Comparison of ENCODE assay signal across 16 cellular contexts in the genomic region with DNA sequence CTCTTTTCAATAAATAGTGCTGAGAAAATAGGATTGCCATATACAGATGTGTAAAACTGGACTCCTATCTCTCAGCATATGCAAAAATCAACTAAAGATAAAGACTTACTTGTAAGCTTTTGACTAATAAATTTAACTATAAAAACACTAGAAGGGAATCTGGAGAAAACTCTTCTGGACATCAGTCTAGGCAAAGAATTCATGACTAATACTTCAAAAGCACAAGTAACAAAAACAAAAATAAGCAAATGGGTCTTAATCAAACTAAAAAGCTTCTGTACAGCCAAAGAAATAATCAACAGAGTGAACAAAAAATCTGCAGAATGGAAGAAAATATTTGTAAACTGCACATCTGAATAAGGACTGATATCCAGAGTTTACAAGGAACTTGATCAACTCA.
DNase-seq lines count a peak whose midpoint lies in the region; TF ChIP-seq lines count a peak whose summit lies in the region.
"Had no signal": no experiment of that assay in that cellular context is flagged by ENCODE, and none has a peak within 500 bp of the region (broad histone marks: within the 10 kb centered on the region; RNA-seq: fewer than 3 reads in every experiment).

No MANE protein-coding gene starts in this region.

- no peak overlapping the region for H3K4me2 ChIP-seq in mesenchymal stem cell (ENCODE audit: low read length, poor library complexity, severe bottlenecking)
- H3K4me2 ChIP-seq: GM23338 had no signal

- H3K14ac ChIP-seq in mesenchymal stem cell (ENCODE audit: low read length in 2 of 2) = no peak overlapping the region

- H3K18ac ChIP-seq in mesenchymal stem cell (ENCODE audit: low read depth in 1 of 2, low read length in 2 of 2) = no peak overlapping the region

- H2BK12ac ChIP-seq in mesenchymal stem cell (ENCODE audit: low read length in 2 of 2) = no peak overlapping the region

- H3K9ac ChIP-seq in adipocyte (ENCODE audit: low read length) = no peak overlapping the region
- H3K9ac ChIP-seq in mesenchymal stem cell (ENCODE audit: low read length) = no peak overlapping the region

- H3K23ac ChIP-seq in mesenchymal stem cell (ENCODE audit: low read length in 2 of 2) = no peak overlapping the region

- no peak overlapping the region for H3K4me3 Mint-ChIP-seq in HFFc6
- H3K4me3 Mint-ChIP-seq: CD4-positive, alpha-beta memory T cell; GM23338 had no signal

- no peak overlapping the region for H3K27ac ChIP-seq in mesenchymal stem cell (ENCODE audit: low read length, poor library complexity, severe bottlenecking)
- H3K27ac ChIP-seq: C4-2B, HL-60 had no signal

- no peak overlapping the region for H4K91ac ChIP-seq in mesenchymal stem cell (ENCODE audit: low read length)

- no peak overlapping the region for H2AFZ ChIP-seq in mesenchymal stem cell (ENCODE audit: low read depth, low read length)
- H2AFZ ChIP-seq: GM23338 had no signal

- no peak overlapping the region for H4K8ac ChIP-seq in mesenchymal stem cell (ENCODE audit: low read length)

- H2BK5ac ChIP-seq in mesenchymal stem cell (ENCODE audit: low read depth, low read length, poor library complexity, severe bottlenecking) = no peak overlapping the region

- no peaks in the 10 kb centered on the region for H3K4me1 ChIP-seq in adipocyte (ENCODE audit: control insufficient read depth, insufficient read depth, low read length)
- H3K4me1 ChIP-seq in mesenchymal stem cell (ENCODE audit: control insufficient read depth, insufficient read depth, low read depth, low read length) = no peaks in the 10 kb centered on the region
- H3K4me1 ChIP-seq: BE2C had no signal

- H3K27me3 ChIP-seq in adipocyte (replicated peaks; ENCODE audit: control insufficient read depth, insufficient read depth, low read length) (no peaks in the 10 kb centered on the region), mesenchymal stem cell (ENCODE audit: control insufficient read depth in 1 of 2, insufficient read depth in 1 of 2, low read length in 2 of 2) (no peaks in the 10 kb centered on the region)
- H3K27me3 ChIP-seq: BE2C had no signal

- H3K4ac ChIP-seq in mesenchymal stem cell (ENCODE audit: low read depth in 1 of 2, low read length in 2 of 2) = no peak overlapping the region

- H2AK5ac ChIP-seq in mesenchymal stem cell (ENCODE audit: low read length, severe bottlenecking) = no peak overlapping the region

- no peaks in the 10 kb centered on the region for H3K36me3 Mint-ChIP-seq in HFFc6 (ENCODE audit: low read depth)
- H3K36me3 Mint-ChIP-seq: CD4-positive, alpha-beta memory T cell had no signal

- TF ChIP-seq CTCF in HFFc6 (IDR thresholded peaks at IDR 0.05) = no peak

- no peak overlapping the region for H3K27ac Mint-ChIP-seq in HFFc6
- H3K27ac Mint-ChIP-seq: CD4-positive, alpha-beta memory T cell had no signal

- DNase-seq in HFFc6 (peak; percentile 2), adipocyte (ENCODE audit: low read depth) (peak; percentile 5), mesenchymal stem cell (peak; percentile 7), SHP77 (lab: John Stamatoyannopoulos, UW) (no peak), HK-2 (ENCODE audit: unreplicated experiment) (no peak)
- no peak for DNase-seq in activated naive CD4-positive, alpha-beta T cell treated with Interleukin-2 at 50 U/mL for 16 hours
- DNase-seq: ACHN; BE2C; CD4-positive, alpha-beta memory T cell; DMS153; DMS79; GF-D8 had no signal

- H3K9me3 Mint-ChIP-seq in HFFc6 = peaks cover 4% of the 10 kb centered on the region; the same call in 1 of the 2 replicates
- H3K9me3 Mint-ChIP-seq: GM23338 had no signal

- H3K9me3 ChIP-seq in adipocyte (ENCODE audit: control insufficient read depth, low read length) = no peaks in the 10 kb centered on the region
- H3K9me3 ChIP-seq in mesenchymal stem cell (ENCODE audit: control insufficient read depth, low read length) = peaks cover 3% of the 10 kb centered on the region
- H3K9me3 ChIP-seq: BE2C had no signal

- H3K4me1 Mint-ChIP-seq in HFFc6 (ENCODE audit: low read depth) = peaks cover 40% of the 10 kb centered on the region
- H3K4me1 Mint-ChIP-seq: CD4-positive, alpha-beta memory T cell; GM23338 had no signal

- H2BK120ac ChIP-seq in mesenchymal stem cell (ENCODE audit: low read depth, low read length) = no peak overlapping the region

- H2BK15ac ChIP-seq in mesenchymal stem cell (ENCODE audit: low read depth, poor library complexity, severe bottlenecking) = no peak overlapping the region

- H3K79me1 ChIP-seq in mesenchymal stem cell (replicated peaks; ENCODE audit: low read length, poor library complexity, severe bottlenecking) = no peaks in the 10 kb centered on the region

- H3K36me3 ChIP-seq in adipocyte (ENCODE audit: control insufficient read depth, insufficient read depth, low read length, severe bottlenecking) = no peaks in the 10 kb centered on the region
- no peaks in the 10 kb centered on the region for H3K36me3 ChIP-seq in mesenchymal stem cell (ENCODE audit: control insufficient read depth in 1 of 2, insufficient read depth in 2 of 2, low read depth in 1 of 2, low read length in 2 of 2)
- H3K36me3 ChIP-seq: BE2C had no signal

- no peaks in the 10 kb centered on the region for H3K27me3 Mint-ChIP-seq in HFFc6 (ENCODE audit: insufficient read depth)
- H3K27me3 Mint-ChIP-seq: CD4-positive, alpha-beta memory T cell had no signal

- H3K4me3 ChIP-seq in adipocyte (ENCODE audit: low read length) (no peak overlapping the region), mesenchymal stem cell (ENCODE audit: insufficient read depth in 1 of 2, low read depth in 1 of 2, low read length in 2 of 2) (no peak overlapping the region)
- H3K4me3 ChIP-seq: GM23338, K562 had no signal

Comparison
In these comparisons a context has a peak if more than half of its experiments do, and no peak if none do; other contexts are left out.
1. DNase-seq: peak in HFFc6 (single experiment), adipocyte (single experiment) and mesenchymal stem cell (single experiment); none in activated naive CD4-positive, alpha-beta T cell treated with Interleukin-2 at 50 U/mL for 16 hours (single experiment), SHP77 (0 of 2) and HK-2 (single experiment).